1 cellular context compared by ENCODE assay signal in genomic region chr3:58421004-58421403, GRCh38.
TF ChIP-seq lines count a peak whose summit lies in the region.

No MANE protein-coding gene starts in this region.

TF ChIP-seq in GM12878, 131 proteins besides CTCF, POLR2A, EP300 and RAD21 (continued from another document):
- TF ChIP-seq NR2C2 (IDR thresholded peaks at IDR 0.05; ENCODE audit: borderline replicate concordance, control insufficient read depth, insufficient read length, low read depth) (no peak), RUNX3 (IDR thresholded peaks at IDR 0.05; ENCODE audit: low read length) (peak; percentile 67), PML (IDR thresholded peaks at IDR 0.05; ENCODE audit: low read length) (no peak), E4F1 (IDR thresholded peaks at IDR 0.05; ENCODE audit: borderline replicate concordance, partially characterized antibody) (no peak)
